In the genomic region with DNA sequence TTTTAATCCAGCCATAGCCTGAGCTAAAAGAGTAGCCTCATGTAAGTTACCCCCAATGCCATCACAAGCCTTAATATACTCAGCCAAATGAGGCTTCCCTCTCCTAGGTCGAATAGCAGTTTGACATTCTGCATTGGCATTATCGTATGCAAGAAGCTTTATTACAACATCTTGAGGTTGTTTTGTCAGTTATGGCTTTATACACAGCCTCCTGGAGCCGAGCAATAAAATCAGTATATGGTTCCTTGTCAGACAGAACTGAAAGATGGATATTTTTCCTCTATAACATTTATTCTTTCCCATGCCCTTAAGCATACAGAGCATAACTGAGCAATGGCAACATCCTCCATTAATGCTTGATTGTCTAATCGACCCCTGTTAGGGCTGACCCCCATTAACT, we compare ENCODE assay signal across 26 cellular contexts. TPM values are rescaled to one million over a fixed set of nuclear protein-coding genes. Genes with fewer than 3 reads are reported as not detected.
"Had no signal": no experiment of that assay in that cellular context is flagged by ENCODE, and none has a peak within 500 bp of the region (broad histone marks: within the 10 kb centered on the region; RNA-seq: fewer than 3 reads in every experiment).

No MANE protein-coding gene starts in this region.

- H3K9ac ChIP-seq: parathyroid adenoma had no signal

- H3K4me3 ChIP-seq: esophagus squamous epithelium, heart right ventricle, lung, right lobe of liver, thoracic aorta, tibial nerve, upper lobe of right lung, uterus had no signal

- H3K27me3 ChIP-seq: esophagus squamous epithelium, heart right ventricle, right lobe of liver, tibial nerve, upper lobe of right lung, uterus had no signal

- DNase-seq: cortex of kidney; effector memory CD8-positive, alpha-beta T cell; erythroblast; esophagus squamous epithelium; foreskin melanocyte; glutamatergic neuron; heart right ventricle; hippocampal formation; kidney glomerular epithelial cell; naive B cell; right lobe of liver; small intestine; stimulated activated CD4-positive, alpha-beta T cell treated with anti-CD3 and anti-CD28 coated beads, Interleukin-15, amount 100 ng/mL, for 24 hours; stimulated activated CD4-positive, alpha-beta T cell treated with anti-CD3 and anti-CD28 coated beads, Interleukin-2, amount 100 ng/mL, for 48 hours; stimulated activated naive B cell treated with anti-CD40 and anti-IgM and Interleukin-4, amounts not matched to agents 10 μg/mL and 1 μg/mL and 100 μg/mL, for 72 hours; upper lobe of right lung; uterus had no signal

- H3K36me3 ChIP-seq: esophagus squamous epithelium, heart right ventricle, right lobe of liver, thoracic aorta, tibial nerve, upper lobe of right lung, uterus had no signal

- ATAC-seq: effector memory CD8-positive, alpha-beta T cell; heart right ventricle; left lobe of liver; natural killer cell treated with Interleukin-12 subunit alpha and Interleukin-12 subunit beta and Interleukin-15 and Interleukin-18, amount 100 ng/mL, for 72 hours; right lobe of liver; stimulated activated naive B cell treated with anti-CD40 and anti-IgM and Interleukin-4, amounts not matched to agents 10 μg/mL and 1 μg/mL and 100 μg/mL, for 72 hours; upper lobe of right lung had no signal

- H3K27ac ChIP-seq: esophagus squamous epithelium, heart right ventricle, parathyroid adenoma, right lobe of liver, thoracic aorta, upper lobe of right lung, uterus had no signal

- H3K9me3 ChIP-seq: esophagus squamous epithelium, right lobe of liver, thoracic aorta, tibial nerve, upper lobe of right lung, uterus had no signal

- H3K4me1 ChIP-seq: heart right ventricle, parathyroid adenoma, right lobe of liver, upper lobe of right lung, uterus had no signal

RNA-seq across cellular contexts. Expression of a gene that starts 5.4 kb away (rescaled TPM):
- total RNA-seq: dermis microvascular lymphatic vessel endothelial cell, esophagus squamous epithelium, heart right ventricle, left lobe of liver, mononuclear cell, osteoblast, right lobe of liver, upper lobe of right lung had no signal
